In the genomic region with DNA sequence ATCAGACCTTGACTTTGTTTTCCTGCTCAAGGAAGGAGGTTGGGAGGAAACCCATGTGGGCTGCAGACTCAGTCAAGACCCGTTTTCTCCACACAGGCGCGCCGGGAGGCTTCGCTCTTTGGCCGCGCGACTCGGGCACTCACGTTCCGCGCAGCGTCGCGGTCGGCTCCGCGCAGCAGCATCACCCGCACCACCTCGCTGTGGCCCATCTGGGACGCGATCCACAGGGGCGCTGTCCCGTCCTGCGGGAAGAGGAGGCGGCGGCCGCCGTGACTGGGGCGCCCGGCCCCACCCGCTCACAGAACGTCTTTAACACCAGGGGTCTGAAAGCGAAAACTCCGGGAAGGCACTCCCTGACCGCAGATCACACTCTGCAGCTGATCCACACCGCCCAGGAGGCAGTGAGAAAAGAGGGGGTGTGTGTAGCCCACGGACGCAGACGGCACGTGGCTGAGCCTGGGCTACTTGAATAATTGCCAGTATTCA, we compare ENCODE assay signal across 8 cellular contexts. TPM values are rescaled to one million over a fixed set of nuclear protein-coding genes. Genes with fewer than 3 reads are reported as not detected.
DNase-seq lines count a peak whose midpoint lies in the region; ATAC-seq and TF ChIP-seq lines count a peak whose summit lies in the region.

No MANE protein-coding gene starts in this region.

- no peak for TF ChIP-seq RAD21 in IMR-90 (IDR thresholded peaks at IDR 0.05; ENCODE audit: low read length)

- H3K36me3 ChIP-seq in IMR-90 (ENCODE audit: control insufficient read depth, insufficient read depth, low read length) (no peaks in the 10 kb centered on the region), vagina (no peaks in the 10 kb centered on the region)

- no peak overlapping the region for H2BK5ac ChIP-seq in IMR-90 (ENCODE audit: low read depth, low read length, poor library complexity, severe bottlenecking)

- H3K14ac ChIP-seq in IMR-90 (replicated peaks; ENCODE audit: low read depth, low read length) = 0 out of 2 replicates have a peak overlapping the region, but pooled peaks have one; percentile 38

- peak overlapping the region; percentile 39 for H2BK120ac ChIP-seq in IMR-90 (ENCODE audit: low read depth, low read length)

- in situ Hi-C loops in IMR-90 (cut with MboI; ENCODE audit: low sequenced_read_pairs) = no loop called here

- H3K36me3 Mint-ChIP-seq in dendritic cell treated with granulocyte-macrophage colony-stimulating factor and Interleukin-4, amounts not matched to agents 40 ng/mL and 50 ng/mL, for 4 days (ENCODE audit: low read depth) = no peaks in the 10 kb centered on the region
- H3K36me3 Mint-ChIP-seq in mesothelial cell of epicardium = no peaks in the 10 kb centered on the region

- no peak overlapping the region for H3K56ac ChIP-seq in IMR-90 (ENCODE audit: extremely low read depth, insufficient read depth, low read length)

- no peak overlapping the region; the same call in 1 of the 2 replicates for H3K18ac ChIP-seq in IMR-90 (ENCODE audit: low read depth, low read length)

- H2AFZ ChIP-seq in IMR-90 (replicated peaks; ENCODE audit: low read length, poor library complexity) = peak overlapping the region; percentile 89

- H3K27me3 ChIP-seq in IMR-90 (ENCODE audit: control insufficient read depth, insufficient read depth, low read length) (peaks cover 23% of the 10 kb centered on the region), vagina (no peaks in the 10 kb centered on the region)

- 6% methylated on average over 19 of the region's 41 CpGs; no CpG with 5 or more reads in 1 of the 2 experiments for whole genome bisulfite sequencing in IMR-90 (ENCODE audit: extremely low coverage in 2 of 2, insufficient read length in 1 of 2), 2 experiments

- H3K4me3 ChIP-seq in IMR-90 (ENCODE audit: insufficient read depth, low read depth, low read length) (peak overlapping the region; percentile 48), vagina (peak overlapping the region; percentile 44 to 49)

- BruUV-seq in IMR-90 (replicated peaks; lab: Mats Ljungman, UMichigan) = no TSS peak

- TF ChIP-seq POLR2A in IMR-90 (IDR thresholded peaks at IDR 0.05; ENCODE audit: low read depth, low read length) (no peak), vagina (IDR thresholded peaks at IDR 0.05) (no peak)

- intact Hi-C loops in IMR-90 (cut with micrococcal nuclease) (no loop called here), vagina (cut with DNase I) (no loop called here)
- intact Hi-C loops in dendritic cell treated with granulocyte-macrophage colony-stimulating factor and Interleukin-4, amounts not matched to agents 40 ng/mL and 50 ng/mL, for 4 days (cut with micrococcal nuclease) = no loop called here

- H3K9me3 ChIP-seq in IMR-90 (ENCODE audit: control insufficient read depth, insufficient read depth, low read length) (no peaks in the 10 kb centered on the region), vagina (no peaks in the 10 kb centered on the region)

- H3K4me3 Mint-ChIP-seq in dendritic cell treated with granulocyte-macrophage colony-stimulating factor and Interleukin-4, amounts not matched to agents 40 ng/mL and 50 ng/mL, for 4 days = peak overlapping the region; percentile 69
- peak overlapping the region; percentile 63 for H3K4me3 Mint-ChIP-seq in mesothelial cell of epicardium

- no peak for TF ChIP-seq CTCF in IMR-90 (conservative IDR thresholded peaks at IDR 0.05; ENCODE audit: low read depth, low read length)
- TF ChIP-seq CTCF in mesothelial cell of epicardium (IDR thresholded peaks at IDR 0.05; ENCODE audit: unreplicated experiment) = no peak
- no peak for TF ChIP-seq CTCF in vagina (IDR thresholded peaks at IDR 0.05)

- H3K4ac ChIP-seq in IMR-90 (ENCODE audit: low read depth, low read length) = 0 out of 2 replicates have a peak overlapping the region, but pooled peaks have one; percentile 6

- H3K4me2 ChIP-seq in IMR-90 (ENCODE audit: low read depth, low read length) = peak overlapping the region; percentile 83

- dilution Hi-C loops in IMR-90 (cut with HindIII; ENCODE audit: low sequenced_read_pairs, unreplicated experiment) = no loop called here

- no peaks in the 10 kb centered on the region for H3K79me1 ChIP-seq in IMR-90 (ENCODE audit: low read depth in 1 of 2, low read length in 2 of 2)

- H2AK9ac ChIP-seq in IMR-90 (replicated peaks; ENCODE audit: low read depth, low read length, poor library complexity) = peak overlapping the region; percentile 33

- ATAC-seq in IMR-90 (ENCODE audit: low read depth) (peak; percentile 80), GM18517 (IDR thresholded peaks at IDR 0.05; ENCODE audit: unreplicated experiment) (no peak)

- H2BK20ac ChIP-seq in IMR-90 (ENCODE audit: low read depth, low read length) = no peak overlapping the region

- H2BK15ac ChIP-seq in IMR-90 (ENCODE audit: low read depth, low read length) = no peak overlapping the region

- DNase-seq in NCI-H2227 (lab: John Stamatoyannopoulos, UW; ENCODE audit: unreplicated experiment) (peak; percentile 62), NCI-H2227 treated with DMSO at 0.1 percent for 48 hours (lab: John Stamatoyannopoulos, UW) (no peak), IMR-90 (no peak), mesothelial cell of epicardium (ENCODE audit: low spot score in 2 of 2, unreplicated experiment in 2 of 2) (no peak), vagina (ENCODE audit: extremely low spot score in 2 of 2) (no peak), GM19238 (ENCODE audit: insufficient read length, low spot score) (no peak)

- H3K4me1 ChIP-seq in IMR-90 (ENCODE audit: control insufficient read depth, insufficient read depth, low read length) (peaks cover 6% of the 10 kb centered on the region), vagina (peaks cover 11% of the 10 kb centered on the region)

- H3K4me1 Mint-ChIP-seq in dendritic cell treated with granulocyte-macrophage colony-stimulating factor and Interleukin-4, amounts not matched to agents 40 ng/mL and 50 ng/mL, for 4 days (ENCODE audit: low read depth) = peaks cover 19% of the 10 kb centered on the region
- H3K4me1 Mint-ChIP-seq in mesothelial cell of epicardium = peaks cover 19% of the 10 kb centered on the region

- H3K23ac ChIP-seq in IMR-90 (ENCODE audit: low read depth, low read length) = peak overlapping the region; percentile 70; the same call in 1 of the 2 replicates

- H3K27ac ChIP-seq in IMR-90 (ENCODE audit: insufficient read depth, low read length) = no peak overlapping the region; the same call in 1 of the 2 replicates
- H3K27ac ChIP-seq in vagina = peak overlapping the region; percentile 65

- H4K8ac ChIP-seq in IMR-90 (ENCODE audit: low read depth in 2 of 2, low read length in 2 of 2) = peak overlapping the region; percentile 40 to 75; a peak in 3 of 4 replicates

- POLR2A ChIA-PET in IMR-90 (lab: Charles Lee; ENCODE audit: unreplicated experiment) = no interaction called here

- H3K9ac ChIP-seq in IMR-90 (ENCODE audit: low read depth, low read length) = peak overlapping the region; percentile 50

- peaks cover 35% of the 10 kb centered on the region for H3K27me3 Mint-ChIP-seq in dendritic cell treated with granulocyte-macrophage colony-stimulating factor and Interleukin-4, amounts not matched to agents 40 ng/mL and 50 ng/mL, for 4 days
- H3K27me3 Mint-ChIP-seq in mesothelial cell of epicardium (ENCODE audit: low read depth) = peaks cover 34% of the 10 kb centered on the region

- H2AK5ac ChIP-seq in IMR-90 (ENCODE audit: low read depth, low read length) = no peak overlapping the region

- no peaks in the 10 kb centered on the region for H4K20me1 ChIP-seq in IMR-90 (ENCODE audit: insufficient read depth, low read length)

- no peaks in the 10 kb centered on the region for H3K9me3 Mint-ChIP-seq in dendritic cell treated with granulocyte-macrophage colony-stimulating factor and Interleukin-4, amounts not matched to agents 40 ng/mL and 50 ng/mL, for 4 days
- H3K9me3 Mint-ChIP-seq in mesothelial cell of epicardium = no peaks in the 10 kb centered on the region

- H4K5ac ChIP-seq in IMR-90 (ENCODE audit: low read depth, low read length) = no peak overlapping the region

- H3K9me1 ChIP-seq in IMR-90 (ENCODE audit: insufficient read depth, low read length) = no peaks in the 10 kb centered on the region

- no peak overlapping the region; the same call in 1 of the 2 replicates for H4K91ac ChIP-seq in IMR-90 (ENCODE audit: insufficient read depth, low read depth, low read length)

- CTCF ChIA-PET in IMR-90 (lab: Yijun Ruan, JAX) = interaction anchor here (1.5 kb wide), 1 partner anchor 84 kb away, joined by 5 read pairs; no protein-coding TSS in a partner anchor

- H3K27ac Mint-ChIP-seq in dendritic cell treated with granulocyte-macrophage colony-stimulating factor and Interleukin-4, amounts not matched to agents 40 ng/mL and 50 ng/mL, for 4 days = peak overlapping the region; percentile 30
- peak overlapping the region; percentile 56 for H3K27ac Mint-ChIP-seq in mesothelial cell of epicardium

TF ChIP-seq in IMR-90, 13 proteins besides CTCF, POLR2A, EP300 and RAD21:
- TF ChIP-seq NFE2L2 (IDR thresholded peaks at IDR 0.05; ENCODE audit: low read depth, low read length) (no peak), BHLHE40 (IDR thresholded peaks at IDR 0.05; ENCODE audit: low read depth, low read length) (peak; percentile 73; the same call in 1 of the 2 replicates), USF2 (IDR thresholded peaks at IDR 0.05; ENCODE audit: low read depth, low read length) (0 out of 2 replicates have a peak, but pooled peaks have one; percentile 13)

RNA-seq across cellular contexts. Expression of gene NPC1, which starts 33.1 kb away (rescaled TPM):
- total RNA-seq in IMR-90 (2012; rRNA removed) (4.7 and 7.9 TPM in 2 replicates), mesothelial cell of epicardium (35.5 to 39.9 TPM (median 35.8 TPM) in 3 replicates), vagina (89.9 TPM)
- 7.5 and 8.0 TPM in 2 replicates for polyA plus RNA-seq in IMR-90 (2012; rRNA removed)
- 5.0 and 6.5 TPM in 2 replicates for polyA plus RNA-seq in IMR-90 (2012; cell fraction: cytosol; rRNA removed)
- polyA plus RNA-seq in IMR-90 (2012; cell fraction: nucleus; rRNA removed; ENCODE audit: low replicate concordance) = 8.7 and 12.4 TPM in 2 replicates

RNA-seq across cellular contexts. Expression of gene ANKRD29, which starts 43.3 kb away (rescaled TPM):
- under 0.01 and 0.18 TPM in 2 replicates for total RNA-seq in IMR-90 (2012; rRNA removed)
- polyA plus RNA-seq in IMR-90 (2012; rRNA removed) = 0.07 and 0.31 TPM in 2 replicates
- polyA plus RNA-seq in IMR-90 (2012; cell fraction: cytosol; rRNA removed) = 0.01 and 0.10 TPM in 2 replicates
- polyA plus RNA-seq in IMR-90 (2012; cell fraction: nucleus; rRNA removed; ENCODE audit: low replicate concordance) = 0.36 and 0.66 TPM in 2 replicates
- total RNA-seq in mesothelial cell of epicardium = 2.3 to 2.9 TPM (median 2.4 TPM) in 3 replicates
- total RNA-seq in vagina = 32.9 TPM
